ENCODE assay signal across 9 cellular contexts in genomic region chr5:39057745-39058144, GRCh38. TPM values are rescaled to one million over a fixed set of nuclear protein-coding genes. Genes with fewer than 3 reads are reported as not detected.
DNase-seq lines count a peak whose midpoint lies in the region; ATAC-seq, FAIRE-seq and TF ChIP-seq lines count a peak whose summit lies in the region.
"Had no signal": no experiment of that assay in that cellular context is flagged by ENCODE, and none has a peak within 500 bp of the region (broad histone marks: within the 10 kb centered on the region; RNA-seq: fewer than 3 reads in every experiment).

No MANE protein-coding gene starts in this region.

- peak overlapping the region; percentile 44 for H3K9ac ChIP-seq in endothelial cell of umbilical vein (replicated peaks; ENCODE audit: extremely low read depth, insufficient read depth, low read length)

- CTCF ChIA-PET in endothelial cell of umbilical vein (lab: Charles Lee), result no interaction called here

- no peak for TF ChIP-seq CTCF in heart left ventricle (IDR thresholded peaks at IDR 0.05)
- TF ChIP-seq CTCF in endothelial cell of umbilical vein (IDR thresholded peaks at IDR 0.05; ENCODE audit: extremely low read depth in 1 of 2, insufficient read depth in 1 of 2, low read depth in 1 of 2, low read length in 2 of 2), result no peak
- no peak for TF ChIP-seq CTCF in upper lobe of right lung (IDR thresholded peaks at IDR 0.05)
- no peak for TF ChIP-seq CTCF in testis (IDR thresholded peaks at IDR 0.05)

- TF ChIP-seq POLR2A in heart left ventricle (IDR thresholded peaks at IDR 0.05) (no peak), endothelial cell of umbilical vein (IDR thresholded peaks at IDR 0.05; ENCODE audit: low read depth, low read length) (no peak), testis (IDR thresholded peaks at IDR 0.05) (no peak)

- peak overlapping the region; percentile 95 for H3K4me2 ChIP-seq in endothelial cell of umbilical vein (ENCODE audit: insufficient read depth, low read length)

- H3K4me3 ChIP-seq in heart left ventricle (peak overlapping the region in 9 of 12 donors; percentile 12 to 49 (median 22)), endothelial cell of umbilical vein (replicated peaks in 1 of 3; ENCODE audit: insufficient read depth in 1 of 3, low read depth in 1 of 3, low read length in 3 of 3) (peak overlapping the region in 2 of 3 experiments; percentile 20 to 46), upper lobe of right lung (peak overlapping the region; percentile 38), testis (no peak overlapping the region)
- H3K4me3 ChIP-seq: body of pancreas had no signal

- no peaks in the 10 kb centered on the region for H3K9me3 ChIP-seq in heart left ventricle
- H3K9me3 ChIP-seq in endothelial cell of umbilical vein (replicated peaks; ENCODE audit: control insufficient read depth, insufficient read depth, low read length), result no peaks in the 10 kb centered on the region
- no peaks in the 10 kb centered on the region for H3K9me3 ChIP-seq in upper lobe of right lung
- no peaks in the 10 kb centered on the region for H3K9me3 ChIP-seq in testis
- H3K9me3 ChIP-seq: body of pancreas had no signal

- H4K20me1 ChIP-seq in endothelial cell of umbilical vein (replicated peaks; ENCODE audit: control insufficient read depth, extremely low read depth, insufficient read depth, low read length), result peaks cover 8% of the 10 kb centered on the region

- WGBS in heart left ventricle, 4 donors, result 17 to 31% (median 27%) methylated on average over 2 of the region's 2 CpGs
- WGBS in testis, 2 donors, result 26 to 31% methylated on average over 2 of the region's 2 CpGs

- H3K79me2 ChIP-seq in endothelial cell of umbilical vein (ENCODE audit: control insufficient read depth, insufficient read depth, low read length), result peaks cover 62% of the 10 kb centered on the region

- peaks cover 4 to 94% (median 52%) of the 10 kb centered on the region in 12 donors for H3K4me1 ChIP-seq in heart left ventricle
- H3K4me1 ChIP-seq in endothelial cell of umbilical vein (ENCODE audit: control insufficient read depth, extremely low read depth, insufficient read depth, low read length), result peaks cover 5% of the 10 kb centered on the region
- H3K4me1 ChIP-seq in upper lobe of right lung, result peaks cover 22% of the 10 kb centered on the region
- peaks cover 7% of the 10 kb centered on the region for H3K4me1 ChIP-seq in testis

- intact Hi-C loops in heart left ventricle (cut with DNase I), result no loop called here
- intact Hi-C loops in cardiac septum (cut with DNase I), result no loop called here
- intact Hi-C loops in endothelial cell of umbilical vein (cut with micrococcal nuclease), result no loop called here
- intact Hi-C loops in upper lobe of right lung (cut with DNase I), result no loop called here
- intact Hi-C loops in testis (cut with DNase I; ENCODE audit: low total_unique reads), result no loop called here

- no peak overlapping the region for H2AFZ ChIP-seq in endothelial cell of umbilical vein (ENCODE audit: low read depth, low read length)

- BruUV-seq in endothelial cell of umbilical vein (replicated peaks; lab: Mats Ljungman, UMichigan), result no TSS peak

- H3K36me3 ChIP-seq in heart left ventricle, result peaks cover 0 to 5% (median 0%) of the 10 kb centered on the region in 9 donors
- H3K36me3 ChIP-seq in endothelial cell of umbilical vein (ENCODE audit: control insufficient read depth in 2 of 2, extremely low read depth in 1 of 2, insufficient read depth in 2 of 2, low read length in 2 of 2), result no peaks in the 10 kb centered on the region
- H3K36me3 ChIP-seq in upper lobe of right lung, result no peaks in the 10 kb centered on the region
- no peaks in the 10 kb centered on the region for H3K36me3 ChIP-seq in testis (ENCODE audit: low read depth, missing control alignments)

- POLR2A ChIA-PET in endothelial cell of umbilical vein (lab: Charles Lee), result no interaction called here

- dilution Hi-C loops in endothelial cell of umbilical vein (cut with MboI; ENCODE audit: extremely low pct_ligation_motif_present, low sequenced_read_pairs), result no loop called here

- H3K9me1 ChIP-seq in endothelial cell of umbilical vein (replicated peaks; ENCODE audit: control insufficient read depth, extremely low read depth, insufficient read depth, low read length), result no peaks in the 10 kb centered on the region

- FAIRE-seq in endothelial cell of umbilical vein (lab: Jason Lieb, UNC), result no peak

- DNase-seq in heart left ventricle (no peak), cardiac septum (ENCODE audit: low spot score) (no peak), endothelial cell of umbilical vein (ENCODE audit: low read depth, low spot score) (peak; percentile 37), upper lobe of right lung (no peak), testis (no peak), NCI-H1436 treated with DMSO at 0.1 percent for 48 hours (lab: John Stamatoyannopoulos, UW) (no peak), DMS 273 (lab: John Stamatoyannopoulos, UW; ENCODE audit: unreplicated experiment) (no peak)
- DNase-seq: body of pancreas had no signal

- H3K27me3 ChIP-seq in heart left ventricle (no peaks in the 10 kb centered on the region), endothelial cell of umbilical vein (ENCODE audit: control insufficient read depth in 2 of 2, insufficient read depth in 2 of 2, low read length in 2 of 2) (no peaks in the 10 kb centered on the region), upper lobe of right lung (no peaks in the 10 kb centered on the region), testis (no peaks in the 10 kb centered on the region)
- H3K27me3 ChIP-seq: body of pancreas had no signal

- H3K27ac ChIP-seq in heart left ventricle, result peak overlapping the region in 4 of 12 donors; percentile 4 to 65 (median 24)
- no peak overlapping the region for H3K27ac ChIP-seq in endothelial cell of umbilical vein (ENCODE audit: insufficient read depth, low read depth, low read length)
- H3K27ac ChIP-seq in upper lobe of right lung, result peak overlapping the region; percentile 15
- H3K27ac ChIP-seq in testis, result no peak overlapping the region

- ATAC-seq in heart left ventricle (no peak), HG03520 (IDR thresholded peaks at IDR 0.05; ENCODE audit: unreplicated experiment) (peak; percentile 47), upper lobe of right lung (no peak)
- ATAC-seq: body of pancreas had no signal

TF ChIP-seq in endothelial cell of umbilical vein, 7 proteins besides CTCF, POLR2A, EP300 and RAD21:
- no peak for TF ChIP-seq GATA2 (IDR thresholded peaks at IDR 0.05; ENCODE audit: insufficient read depth, insufficient read length, low read depth, low read length)
- no peak for TF ChIP-seq POLR2AphosphoS5 (IDR thresholded peaks at IDR 0.05; ENCODE audit: insufficient read depth, low read depth, low read length)
- TF ChIP-seq FOS (IDR thresholded peaks at IDR 0.05; ENCODE audit: borderline replicate concordance, insufficient read depth, low read length), result no peak
- no peak for TF ChIP-seq EZH2 (IDR thresholded peaks at IDR 0.05; ENCODE audit: borderline replicate concordance, low read depth, low read length, severe bottlenecking)
- no peak for TF ChIP-seq MAX (IDR thresholded peaks at IDR 0.05; ENCODE audit: insufficient read depth, insufficient read length)
- TF ChIP-seq MYC (IDR thresholded peaks at IDR 0.05; ENCODE audit: low read depth, low read length), result no peak
- TF ChIP-seq JUN (IDR thresholded peaks at IDR 0.05; ENCODE audit: borderline replicate concordance, insufficient read depth, insufficient read length, low read depth), result no peak

RNA-seq across cellular contexts. Expression of gene RICTOR, which starts 16.5 kb away (rescaled TPM):
- 10 to 100 TPM; 20.6 to 76.3 (median 34.2) TPM for total RNA-seq in heart left ventricle
- polyA plus RNA-seq in heart left ventricle, result 10 to 100 TPM in 1 of 2 donors, 1 to 10 TPM in 1; 6.8 to 11.5 TPM
- total RNA-seq in cardiac septum, result 75.9 TPM
- 38.0 and 39.5 TPM in 2 replicates for total RNA-seq in endothelial cell of umbilical vein
- 7.0 and 9.2 TPM in 2 replicates for polyA plus RNA-seq in endothelial cell of umbilical vein
- 2.8 and 2.9 TPM in 2 replicates for polyA plus RNA-seq in endothelial cell of umbilical vein (2011; cell fraction: cytosol; rRNA removed)
- 41.6 and 47.1 TPM in 2 replicates for polyA plus RNA-seq in endothelial cell of umbilical vein (2011; cell fraction: nucleus; rRNA removed)
- 7.2 and 10.1 TPM in 2 replicates for polyA plus RNA-seq in endothelial cell of umbilical vein (2012)
- polyA minus RNA-seq in endothelial cell of umbilical vein, result 60.0 and 66.7 TPM in 2 replicates
- polyA minus RNA-seq in endothelial cell of umbilical vein (2011; cell fraction: cytosol; rRNA and poly(A)+ RNA removed), result 27.1 TPM
- polyA minus RNA-seq in endothelial cell of umbilical vein (2011; cell fraction: nucleus; rRNA and poly(A)+ RNA removed), result 112 and 187 TPM in 2 replicates
- 51.1 TPM for total RNA-seq in upper lobe of right lung
- 10 to 100 TPM; 57.7 to 61.8 TPM for total RNA-seq in testis
- polyA plus RNA-seq in testis (ENCODE audit: insufficient read depth, low read depth, low replicate concordance), result 14.4 TPM

Comparison
In these comparisons a context has a peak if more than half of its experiments do, and no peak if none do; other contexts are left out.
1. H3K4me3 ChIP-seq: peak in heart left ventricle (9 of 12), endothelial cell of umbilical vein (2 of 3) and upper lobe of right lung (single experiment); none in testis (0 of 2).